8 cellular contexts compared by ENCODE assay signal in genomic region chr6:36677059-36677749, GRCh38. TPM values are rescaled to one million over a fixed set of nuclear protein-coding genes. Genes with fewer than 3 reads are reported as not detected.
A peak's percentile ranks its signal among the peaks of the same experiment; 100 is the strongest.
DNase-seq lines count a peak whose midpoint lies in the region; ATAC-seq, FAIRE-seq and TF ChIP-seq lines count a peak whose summit lies in the region.

No MANE protein-coding gene starts in this region.

- H3K4me3 ChIP-seq in iPS-20b (ENCODE audit: low read length) (no peak overlapping the region), stomach smooth muscle (ENCODE audit: low read length in 2 of 2) (peak overlapping the region in 1 of 2 donors; percentile 22)

- H3K9me3 Mint-ChIP-seq in activated B cell treated with CpG ODN at 0.5 μM for 24 hours = no peaks in the 10 kb centered on the region

- no peak for TF ChIP-seq CTCF in activated B cell treated with CpG ODN at 0.5 μM for 24 hours (IDR thresholded peaks at IDR 0.05)

- peaks cover 21% of the 10 kb centered on the region for H3K4me1 ChIP-seq in iPS-20b (ENCODE audit: insufficient read depth, low read length)
- H3K4me1 ChIP-seq in stomach smooth muscle (ENCODE audit: control insufficient read depth, insufficient read depth, low read length) = peaks cover 27% of the 10 kb centered on the region

- H3K36me3 ChIP-seq in iPS-20b (ENCODE audit: insufficient read depth, low read depth, low read length) (no peaks in the 10 kb centered on the region), stomach smooth muscle (ENCODE audit: control insufficient read depth in 2 of 2, insufficient read depth in 2 of 2, low read length in 2 of 2) (no peaks in the 10 kb centered on the region)

- H3K9me3 ChIP-seq in iPS-20b (ENCODE audit: insufficient read depth, low read depth, low read length) (no peaks in the 10 kb centered on the region), stomach smooth muscle (ENCODE audit: control insufficient read depth in 2 of 2, low read length in 2 of 2) (no peaks in the 10 kb centered on the region)

- ATAC-seq in activated B cell treated with CpG ODN at 0.5 μM for 24 hours (ENCODE audit: low read depth) (no peak), left colon (no peak)

- CTCF ChIA-PET in activated B cell treated with CpG ODN at 0.5 μM for 24 hours (lab: Charles Lee) = no interaction called here

- intact Hi-C loops in activated B cell treated with CpG ODN at 0.5 μM for 24 hours (cut with micrococcal nuclease) = no loop called here
- intact Hi-C loops in left colon (cut with DNase I, micrococcal nuclease) = no loop called here

- H3K9ac ChIP-seq in iPS-20b (ENCODE audit: low read depth, low read length) (peak overlapping the region; percentile 35; the same call in 1 of the 2 replicates), stomach smooth muscle (ENCODE audit: low read length in 2 of 2) (peak overlapping the region in 1 of 2 donors; percentile 33)

- H3K27ac ChIP-seq in iPS-20b (ENCODE audit: low read length) = no peak overlapping the region
- H3K27ac ChIP-seq in stomach smooth muscle (ENCODE audit: low read length) = peak overlapping the region; percentile 92

- peak overlapping the region; percentile 94 for H3K27ac Mint-ChIP-seq in activated B cell treated with CpG ODN at 0.5 μM for 24 hours

- H3K27me3 ChIP-seq in iPS-20b (ENCODE audit: insufficient read depth, low read length) (peaks cover 50% of the 10 kb centered on the region), stomach smooth muscle (ENCODE audit: control insufficient read depth in 1 of 2, insufficient read depth in 2 of 2, low read length in 2 of 2) (no peaks in the 10 kb centered on the region)

- no peaks in the 10 kb centered on the region for H3K27me3 Mint-ChIP-seq in activated B cell treated with CpG ODN at 0.5 μM for 24 hours

- POLR2A ChIA-PET in activated B cell treated with CpG ODN at 0.5 μM for 24 hours (lab: Charles Lee) = interaction anchor here (1.0 to 8.4 kb wide), 4 partner anchors 10 to 82 kb away, joined by 3 to 226 read pairs (median 40); partner anchors contain the start of gene SRSF3

- H3K4me1 Mint-ChIP-seq in activated B cell treated with CpG ODN at 0.5 μM for 24 hours = peaks cover 30% of the 10 kb centered on the region

- DNase-seq in NCI-H1417 (lab: John Stamatoyannopoulos, UW) = peak in 2 of 3 experiments; percentile 42 to 64
- DNase-seq in NCI-H1417 treated with DMSO at 0.1 percent for 48 hours (lab: John Stamatoyannopoulos, UW) = no peak
- DNase-seq in activated B cell treated with CpG ODN at 0.5 μM for 24 hours = no peak
- DNase-seq in left colon = no peak
- no peak for DNase-seq in NAMALWA (ENCODE audit: low spot score)
- no peak for DNase-seq in RCC 7860 (ENCODE audit: low spot score)

- FAIRE-seq in RCC 7860 (lab: Jason Lieb, UNC) = no peak

- H3K4me3 Mint-ChIP-seq in activated B cell treated with CpG ODN at 0.5 μM for 24 hours = peak overlapping the region; percentile 70

- H3K36me3 Mint-ChIP-seq in activated B cell treated with CpG ODN at 0.5 μM for 24 hours (ENCODE audit: low read depth) = peaks cover 9% of the 10 kb centered on the region

RNA-seq across cellular contexts. Expression of gene CDKN1A, which starts 1.3 kb away (rescaled TPM):
- total RNA-seq in activated B cell treated with CpG ODN at 0.5 μM for 24 hours = 46.9 and 50.4 TPM in 2 replicates
- total RNA-seq in left colon = 100 to 1,000 TPM; 264 to 383 TPM

RNA-seq across cellular contexts. Expression of gene RAB44, which starts 20.4 kb away (rescaled TPM):
- total RNA-seq in activated B cell treated with CpG ODN at 0.5 μM for 24 hours = 0.20 TPM in 1 of 2 replicates, not detected in the other
- under 1 TPM; 0.09 to 0.42 TPM for total RNA-seq in left colon

Comparison
In these comparisons a context has a peak if more than half of its experiments do, and no peak if none do; other contexts are left out.
1. DNase-seq: peak in NCI-H1417 (2 of 3); none in NCI-H1417 treated with DMSO at 0.1 percent for 48 hours (single experiment), activated B cell treated with CpG ODN at 0.5 μM for 24 hours (single experiment), left colon (0 of 2), NAMALWA (single experiment) and RCC 7860 (single experiment).